Comparison of ENCODE assay signal across 1 cellular context in genomic region chr17:19304209-19304608, GRCh38.
A peak's percentile ranks its signal among the peaks of the same experiment; 100 is the strongest.
TF ChIP-seq lines count a peak whose summit lies in the region.

No MANE protein-coding gene starts in this region.

TF ChIP-seq in K562, 482 proteins besides CTCF, POLR2A, EP300 and RAD21 (continued from another document and continues in another):
- TF ChIP-seq FOSL1 (tag; conservative IDR thresholded peaks at IDR 0.05), result 0 out of 2 replicates have a peak, but pooled peaks have one; percentile 16
- TF ChIP-seq ETV6 (IDR thresholded peaks at IDR 0.05; ENCODE audit: borderline replicate concordance in 1 of 2, low read depth in 2 of 2, low read length in 1 of 2), result peak; percentile 43 to 63; a peak in 2 of 4 replicates
- no peak for TF ChIP-seq ETV6 (CRISPR knock-in tag; IDR thresholded peaks at IDR 0.05; ENCODE audit: borderline replicate concordance)
- peak; percentile 44; the same call in 1 of the 2 replicates for TF ChIP-seq L3MBTL2 (IDR thresholded peaks at IDR 0.05)
- peak; percentile 37; the same call in 1 of the 2 replicates for TF ChIP-seq JUNB (CRISPR knock-in tag; conservative IDR thresholded peaks at IDR 0.05)
- no peak for TF ChIP-seq CREB5 (CRISPR knock-in tag; IDR thresholded peaks at IDR 0.05)
- TF ChIP-seq RBFOX2 (IDR thresholded peaks at IDR 0.05; ENCODE audit: low read depth, low read length), result peak; percentile 44
- no peak for TF ChIP-seq GATA2 (CRISPR knock-in tag; IDR thresholded peaks at IDR 0.05)
- TF ChIP-seq ZNF318 (IDR thresholded peaks at IDR 0.05; ENCODE audit: borderline replicate concordance in 1 of 2, low read depth in 1 of 2), result 0 out of 4 replicates have a peak, but pooled peaks of 1 of the 2 experiments have one; percentile 24
- TF ChIP-seq NFRKB (IDR thresholded peaks at IDR 0.05; ENCODE audit: low read depth), result peak; percentile 51; the same call in 1 of the 2 replicates
- TF ChIP-seq TSHZ1 (CRISPR knock-in tag; IDR thresholded peaks at IDR 0.05), result no peak
- TF ChIP-seq JUN (IDR thresholded peaks at IDR 0.05; ENCODE audit: borderline replicate concordance, low read depth, low read length), result peak; percentile 81
- 0 out of 2 replicates have a peak, but pooled peaks have one; percentile 56 for TF ChIP-seq JUN (CRISPR knock-in tag; IDR thresholded peaks at IDR 0.05; ENCODE audit: borderline replicate concordance)
- no peak for TF ChIP-seq ID3 (CRISPR knock-in tag; IDR thresholded peaks at IDR 0.05)
- TF ChIP-seq ID3 (tag; IDR thresholded peaks at IDR 0.05), result 0 out of 2 replicates have a peak, but pooled peaks have one; percentile 51
- TF ChIP-seq ZBTB9 (CRISPR knock-in tag; IDR thresholded peaks at IDR 0.05), result peak; percentile 45; the same call in 1 of the 2 replicates
- 0 out of 2 replicates have a peak, but pooled peaks have one; percentile 3 for TF ChIP-seq ZNF707 (CRISPR knock-in tag; conservative IDR thresholded peaks at IDR 0.05)
- TF ChIP-seq FOXM1 (IDR thresholded peaks at IDR 0.05; ENCODE audit: low read depth), result no peak
- TF ChIP-seq FOXM1 (CRISPR knock-in tag; IDR thresholded peaks at IDR 0.05; ENCODE audit: low read depth), result no peak
- TF ChIP-seq ATF7 (IDR thresholded peaks at IDR 0.05), result peak; percentile 98
- TF ChIP-seq ZNF395 (CRISPR knock-in tag; IDR thresholded peaks at IDR 0.05), result peak; percentile 74; the same call in 1 of the 2 replicates
- TF ChIP-seq MCM5 (IDR thresholded peaks at IDR 0.05; ENCODE audit: low read depth), result no peak
- 0 out of 2 replicates have a peak, but pooled peaks have one; percentile 6 for TF ChIP-seq ZBTB12 (CRISPR knock-in tag; IDR thresholded peaks at IDR 0.05)
- no peak for TF ChIP-seq FOXP4 (CRISPR knock-in tag; IDR thresholded peaks at IDR 0.05; ENCODE audit: borderline replicate concordance)
- peak; percentile 79; the same call in 1 of the 2 replicates for TF ChIP-seq ATF2 (CRISPR knock-in tag; IDR thresholded peaks at IDR 0.05)
- peak; percentile 55 for TF ChIP-seq CXXC5 (CRISPR knock-in tag; IDR thresholded peaks at IDR 0.05)
- TF ChIP-seq SLC30A9 (CRISPR knock-in tag; IDR thresholded peaks at IDR 0.05), result no peak
- TF ChIP-seq ARHGAP35 (IDR thresholded peaks at IDR 0.05; ENCODE audit: partially characterized antibody), result no peak
- TF ChIP-seq MLX (CRISPR knock-in tag; conservative IDR thresholded peaks at IDR 0.05), result no peak
- TF ChIP-seq GABPB1 (CRISPR knock-in tag; IDR thresholded peaks at IDR 0.05), result peak; percentile 43; the same call in 1 of the 2 replicates
